ENCODE assay signal across 23 cellular contexts in genomic region chr19:15254547-15254946, GRCh38. TPM values are rescaled to one million over a fixed set of nuclear protein-coding genes. Genes with fewer than 3 reads are reported as not detected.
DNase-seq lines count a peak whose midpoint lies in the region; ATAC-seq, FAIRE-seq and TF ChIP-seq lines count a peak whose summit lies in the region.
"Had no signal": no experiment of that assay in that cellular context is flagged by ENCODE, and none has a peak within 500 bp of the region (broad histone marks: within the 10 kb centered on the region; RNA-seq: fewer than 3 reads in every experiment).

No MANE protein-coding gene starts in this region.

- H3K27me3 Mint-ChIP-seq in astrocyte (ENCODE audit: low read depth, unreplicated experiment) (no peaks in the 10 kb centered on the region), nephron progenitor cell (ENCODE audit: low read depth, poor library complexity) (no peaks in the 10 kb centered on the region)
- no peaks in the 10 kb centered on the region for H3K27me3 Mint-ChIP-seq in activated T-helper 1 cell treated with anti-CD3 and anti-CD28 coated beads, Interleukin-12 subunit alpha, Interleukin-12 subunit beta, Interleukin-2, Interleukin-4 antibody, amounts not matched to agents 30 ng/mL and 10 ng/mL and 1 ng/mL, durations not matched to agents 14 hours and 24 hours and 36 hours (ENCODE audit: insufficient read depth)
- H3K27me3 Mint-ChIP-seq: IgD-negative memory B cell had no signal

- H3K9me3 ChIP-seq in HepG2 (ENCODE audit: low read length): no peaks in the 10 kb centered on the region
- H3K9me3 ChIP-seq in right lobe of liver: no peaks in the 10 kb centered on the region
- no peaks in the 10 kb centered on the region for H3K9me3 ChIP-seq in astrocyte (ENCODE audit: insufficient read depth, low read depth, low read length)
- H3K9me3 ChIP-seq in tibial artery: no peaks in the 10 kb centered on the region
- H3K9me3 ChIP-seq in HAP-1: no peaks in the 10 kb centered on the region

- H3K4me1 Mint-ChIP-seq in astrocyte (ENCODE audit: low read depth, unreplicated experiment) (peaks cover 22% of the 10 kb centered on the region), nephron progenitor cell (peaks cover 72% of the 10 kb centered on the region)
- no peaks in the 10 kb centered on the region for H3K4me1 Mint-ChIP-seq in activated T-helper 1 cell treated with anti-CD3 and anti-CD28 coated beads, Interleukin-12 subunit alpha, Interleukin-12 subunit beta, Interleukin-2, Interleukin-4 antibody, amounts not matched to agents 30 ng/mL and 10 ng/mL and 1 ng/mL, durations not matched to agents 14 hours and 24 hours and 36 hours (ENCODE audit: low read depth)

- H3K9ac ChIP-seq in HepG2 (ENCODE audit: insufficient read depth, low read depth, low read length) (no peak overlapping the region), astrocyte (ENCODE audit: low read length) (no peak overlapping the region)
- H3K9ac ChIP-seq: KMS-11 had no signal

- H4K20me1 ChIP-seq in HepG2 (ENCODE audit: insufficient read depth, low read length): peaks cover 34% of the 10 kb centered on the region; the same call in 1 of the 2 replicates
- peaks cover 96% of the 10 kb centered on the region for H4K20me1 ChIP-seq in astrocyte (ENCODE audit: insufficient read depth, low read length)

- BruUV-seq in HepG2 (replicated peaks; lab: Mats Ljungman, UMichigan): no TSS peak

- FAIRE-seq in HepG2 (lab: Jason Lieb, UNC) (no peak), astrocyte (lab: Jason Lieb, UNC) (no peak)

- H3K36me3 Mint-ChIP-seq in astrocyte (ENCODE audit: low read depth, unreplicated experiment): peaks cover 16% of the 10 kb centered on the region
- peaks cover 67% of the 10 kb centered on the region for H3K36me3 Mint-ChIP-seq in nephron progenitor cell (ENCODE audit: low read depth)
- peaks cover 31% of the 10 kb centered on the region for H3K36me3 Mint-ChIP-seq in activated T-helper 1 cell treated with anti-CD3 and anti-CD28 coated beads, Interleukin-12 subunit alpha, Interleukin-12 subunit beta, Interleukin-2, Interleukin-4 antibody, amounts not matched to agents 30 ng/mL and 10 ng/mL and 1 ng/mL, durations not matched to agents 14 hours and 24 hours and 36 hours (ENCODE audit: low read depth)

- no peak for TF ChIP-seq POLR2A in HepG2 (IDR thresholded peaks at IDR 0.05; ENCODE audit: insufficient read depth in 1 of 2, low read depth in 2 of 2, low read length in 2 of 2)
- TF ChIP-seq POLR2A in right lobe of liver (IDR thresholded peaks at IDR 0.05): no peak

- CTCF ChIA-PET in HepG2 (lab: Yijun Ruan, JAX; ENCODE audit: low intra/inter-chr PET ratio, low total read pairs): no interaction called here

- TF ChIP-seq RAD21 in HepG2 (CRISPR knock-in tag; IDR thresholded peaks at IDR 0.05): no peak

- TF ChIP-seq CTCF in HepG2 (CRISPR knock-in tag; IDR thresholded peaks at IDR 0.05) (no peak), right lobe of liver (IDR thresholded peaks at IDR 0.05) (no peak), astrocyte (IDR thresholded peaks at IDR 0.05; ENCODE audit: insufficient read depth, low read depth, low read length) (no peak), nephron progenitor cell (IDR thresholded peaks at IDR 0.05) (no peak), tibial artery (IDR thresholded peaks at IDR 0.05) (no peak)

- H3K4me2 ChIP-seq in HepG2 (ENCODE audit: low read depth, low read length) (no peak overlapping the region), astrocyte (ENCODE audit: low read length) (no peak overlapping the region)
- H3K4me2 ChIP-seq: GM23338, KMS-11 had no signal

- POLR2A ChIA-PET in HepG2 (lab: Yijun Ruan, JAX): no interaction called here

- peaks cover 66 to 96% of the 10 kb centered on the region in 2 experiments for H3K36me3 ChIP-seq in HepG2 (replicated peaks in 1 of 2; ENCODE audit: control insufficient read depth in 1 of 2, insufficient read depth in 2 of 2, low read length in 2 of 2)
- H3K36me3 ChIP-seq in right lobe of liver: peaks cover 19 to 80% (median 48%) of the 10 kb centered on the region in 4 donors
- peaks cover 41% of the 10 kb centered on the region for H3K36me3 ChIP-seq in astrocyte (ENCODE audit: insufficient read depth, low read length)
- H3K36me3 ChIP-seq in tibial artery: peaks cover 60 to 74% (median 73%) of the 10 kb centered on the region in 3 donors
- peaks cover 97% of the 10 kb centered on the region for H3K36me3 ChIP-seq in HAP-1 (replicated peaks)

- no peak for DNase-seq in HepG2 (ENCODE audit: low spot score)
- no peak for DNase-seq in right lobe of liver
- no peak for DNase-seq in astrocyte (ENCODE audit: low read depth)
- no peak for DNase-seq in nephron progenitor cell
- DNase-seq in tibial artery: no peak
- no peak for DNase-seq in HAP-1 (ENCODE audit: low spot score in 2 of 2)
- no peak for DNase-seq in activated T-helper 1 cell treated with anti-CD3 and anti-CD28 coated beads, Interleukin-12 subunit alpha, Interleukin-12 subunit beta, Interleukin-2, Interleukin-4 antibody, amounts not matched to agents 30 ng/mL and 10 ng/mL and 1 ng/mL, durations not matched to agents 14 hours and 24 hours and 36 hours (ENCODE audit: low spot score)
- DNase-seq: Calu3, DND-41, H9, MM.1S, NCI-H1694, NCI-H2081, NCI-H2227 treated with DMSO at 0.1 percent for 48 hours, NCI-H526 treated with DMSO at 0.1 percent for 48 hours, RPMI8226, SHP77 had no signal

- whole genome bisulfite sequencing in HepG2 (ENCODE audit: low lambda C conversion rate): 96% methylated on average over 10 of the region's 10 CpGs
- 86% methylated on average over 6 of the region's 10 CpGs for WGBS in right lobe of liver (ENCODE audit: insufficient coverage, low coverage, low lambda C conversion rate, missing lambda C conversion rate)

- H2AFZ ChIP-seq in HepG2 (ENCODE audit: low read length): no peak overlapping the region
- H2AFZ ChIP-seq in astrocyte (ENCODE audit: low read depth, low read length): no peak overlapping the region
- H2AFZ ChIP-seq: GM23338 had no signal

- H3K4me3 ChIP-seq in HepG2 (replicated peaks in 1 of 3; ENCODE audit: insufficient read depth in 1 of 3, low read depth in 2 of 3, low read length in 3 of 3) (no peak overlapping the region), right lobe of liver (no peak overlapping the region), astrocyte (ENCODE audit: insufficient read depth, low read depth, low read length) (no peak overlapping the region), tibial artery (no peak overlapping the region), HAP-1 (no peak overlapping the region)
- H3K4me3 ChIP-seq: GM23338 had no signal

- ATAC-seq in HepG2 (no peak), right lobe of liver (no peak), GM21367 (IDR thresholded peaks at IDR 0.05; ENCODE audit: unreplicated experiment) (no peak)
- ATAC-seq: GM23338 had no signal

- H3K27ac ChIP-seq in HepG2 (ENCODE audit: extremely low read length, insufficient read depth, low read length) (no peak overlapping the region), right lobe of liver (no peak overlapping the region), astrocyte (ENCODE audit: low read depth, low read length) (no peak overlapping the region), tibial artery (peak overlapping the region; percentile 98)
- H3K27ac ChIP-seq: KMS-11 had no signal

- intact Hi-C loops in HepG2 (cut with micrococcal nuclease; ENCODE audit: unreplicated experiment) (no loop called here), right lobe of liver (cut with DNase I) (no loop called here), tibial artery (cut with DNase I; ENCODE audit: low total_unique reads) (loop anchor here (5.0 kb wide), 2 partner anchors 57 to 147 kb away; partner anchors contain the start of gene SYDE1)
- intact Hi-C loops in activated T-helper 1 cell treated with anti-CD3 and anti-CD28 coated beads, Interleukin-12 subunit alpha, Interleukin-12 subunit beta, Interleukin-2, Interleukin-4 antibody, amounts not matched to agents 30 ng/mL and 10 ng/mL and 1 ng/mL, durations not matched to agents 14 hours and 24 hours and 36 hours (cut with micrococcal nuclease): no loop called here

- H3K27ac Mint-ChIP-seq in astrocyte (ENCODE audit: unreplicated experiment) (peak overlapping the region; percentile 38), nephron progenitor cell (peak overlapping the region; percentile 51)
- H3K27ac Mint-ChIP-seq in activated T-helper 1 cell treated with anti-CD3 and anti-CD28 coated beads, Interleukin-12 subunit alpha, Interleukin-12 subunit beta, Interleukin-2, Interleukin-4 antibody, amounts not matched to agents 30 ng/mL and 10 ng/mL and 1 ng/mL, durations not matched to agents 14 hours and 24 hours and 36 hours: no peak overlapping the region
- H3K27ac Mint-ChIP-seq: GM23338 had no signal

- in situ Hi-C loops in HepG2 (cut with HindIII; ENCODE audit: extremely low pct_ligation_motif_present, low pct_unique_long_range_greater_than_20kb) (no loop called here), HAP-1 (cut with MboI; ENCODE audit: low sequenced_read_pairs) (no loop called here)

- H3K4me3 Mint-ChIP-seq in astrocyte (ENCODE audit: unreplicated experiment) (no peak overlapping the region), nephron progenitor cell (no peak overlapping the region)
- H3K4me3 Mint-ChIP-seq in activated T-helper 1 cell treated with anti-CD3 and anti-CD28 coated beads, Interleukin-12 subunit alpha, Interleukin-12 subunit beta, Interleukin-2, Interleukin-4 antibody, amounts not matched to agents 30 ng/mL and 10 ng/mL and 1 ng/mL, durations not matched to agents 14 hours and 24 hours and 36 hours: no peak overlapping the region
- H3K4me3 Mint-ChIP-seq: GM23338, H9 had no signal

- H3K9me3 Mint-ChIP-seq in astrocyte (ENCODE audit: unreplicated experiment) (no peaks in the 10 kb centered on the region), nephron progenitor cell (no peaks in the 10 kb centered on the region)
- H3K9me3 Mint-ChIP-seq in activated T-helper 1 cell treated with anti-CD3 and anti-CD28 coated beads, Interleukin-12 subunit alpha, Interleukin-12 subunit beta, Interleukin-2, Interleukin-4 antibody, amounts not matched to agents 30 ng/mL and 10 ng/mL and 1 ng/mL, durations not matched to agents 14 hours and 24 hours and 36 hours: no peaks in the 10 kb centered on the region
- H3K9me3 Mint-ChIP-seq: H9, IgD-negative memory B cell had no signal

- H3K27me3 ChIP-seq in HepG2 (ENCODE audit: control insufficient read depth in 1 of 2, insufficient read depth in 2 of 2, low read length in 2 of 2) (no peaks in the 10 kb centered on the region; a peak in 1 of 5 replicates), right lobe of liver (no peaks in the 10 kb centered on the region), astrocyte (ENCODE audit: insufficient read depth, low read length) (no peaks in the 10 kb centered on the region), tibial artery (no peaks in the 10 kb centered on the region), HAP-1 (ENCODE audit: low read depth) (no peaks in the 10 kb centered on the region)

- H3K4me1 ChIP-seq in HepG2 (ENCODE audit: insufficient read depth, low read length): peaks cover 15% of the 10 kb centered on the region
- H3K4me1 ChIP-seq in right lobe of liver: peaks cover 0 to 8% (median 3%) of the 10 kb centered on the region in 4 donors
- H3K4me1 ChIP-seq in astrocyte (ENCODE audit: insufficient read depth, low read length): peaks cover 38% of the 10 kb centered on the region
- peaks cover 11 to 49% (median 47%) of the 10 kb centered on the region in 4 donors for H3K4me1 ChIP-seq in tibial artery
- no peaks in the 10 kb centered on the region for H3K4me1 ChIP-seq in HAP-1

- H3K79me2 ChIP-seq in HepG2 (ENCODE audit: insufficient read depth, low read length): no peaks in the 10 kb centered on the region
- peaks cover 67% of the 10 kb centered on the region for H3K79me2 ChIP-seq in astrocyte (ENCODE audit: insufficient read depth, low read length)

- no peak for TF ChIP-seq EP300 in HepG2 (IDR thresholded peaks at IDR 0.05; ENCODE audit: low read depth in 2 of 2, low read length in 2 of 2)
- TF ChIP-seq EP300 in HepG2 (CRISPR knock-in tag; IDR thresholded peaks at IDR 0.05; ENCODE audit: borderline replicate concordance): no peak

RNA-seq across cellular contexts. Expression of gene EPHX3, which starts 22.3 kb away (rescaled TPM):
- 0.07 TPM in 1 of 2 replicates, not detected in the other for total RNA-seq in HepG2 (2016; rRNA removed; fragmentation: Illumina TruSeq; extraction: Trizol)
- total RNA-seq in HepG2 (2016; cell fraction: cytosol; rRNA removed; fragmentation: Illumina TruSeq; extraction: Trizol; ENCODE audit: low read depth): not detected in 2 replicates
- 0.06 TPM in 1 of 2 replicates, not detected in the other for total RNA-seq in HepG2 (2016; cell fraction: insoluble cytoplasmic fraction; rRNA removed; fragmentation: Illumina TruSeq; extraction: Trizol)
- total RNA-seq in HepG2 (2016; cell fraction: membrane; rRNA removed; fragmentation: Illumina TruSeq; extraction: Trizol): not detected in 2 replicates
- not detected in 2 replicates for total RNA-seq in HepG2 (2016; cell fraction: nucleus; rRNA removed; fragmentation: Illumina TruSeq; extraction: Trizol)
- polyA plus RNA-seq in HepG2 (2011; rRNA removed): 0.15 and 0.17 TPM in 2 replicates
- 0.04 and 0.05 TPM in 2 replicates for polyA plus RNA-seq in HepG2 (2011; cell fraction: cytosol; rRNA removed)
- polyA plus RNA-seq in HepG2 (2011; cell fraction: nucleus; rRNA removed): 0.78 and 0.82 TPM in 2 replicates
- 0.07 TPM in 1 of 2 replicates, not detected in the other for polyA plus RNA-seq in HepG2 (2012)
- not detected in 2 replicates for polyA plus RNA-seq in HepG2 (2016; cell fraction: cytosol; fragmentation: Illumina TruSeq; extraction: Trizol; ENCODE audit: low read depth)
- not detected in 2 replicates for polyA plus RNA-seq in HepG2 (2016; cell fraction: insoluble cytoplasmic fraction; fragmentation: Illumina TruSeq; extraction: Trizol; ENCODE audit: low read depth)
- 0.10 TPM in 1 of 2 replicates, not detected in the other for polyA plus RNA-seq in HepG2 (2016; cell fraction: membrane; fragmentation: Illumina TruSeq; extraction: Trizol; ENCODE audit: low read depth)
- not detected in 2 replicates for polyA plus RNA-seq in HepG2 (2016; cell fraction: nucleus; fragmentation: Illumina TruSeq; extraction: Trizol; ENCODE audit: insufficient read depth, low read depth)
- 0.76 and 0.96 TPM in 2 replicates for polyA minus RNA-seq in HepG2 (2011; rRNA and poly(A)+ RNA removed; ENCODE audit: low replicate concordance)
- polyA minus RNA-seq in HepG2 (2011; cell fraction: cytosol; rRNA and poly(A)+ RNA removed): not detected in 2 replicates
- polyA minus RNA-seq in HepG2 (2011; cell fraction: nucleus; rRNA and poly(A)+ RNA removed): 0.99 and 1.2 TPM in 2 replicates
- total RNA-seq in right lobe of liver: under 1 TPM in 3 of 6 experiments, not detected in 3; 0.20 to 0.25 (median 0.22) TPM
- total RNA-seq in astrocyte: 0.54 and 0.87 TPM in 2 replicates
- 0.20 TPM in 1 of 2 replicates, not detected in the other for total RNA-seq in activated T-helper 1 cell treated with anti-CD3 and anti-CD28 coated beads, Interleukin-12 subunit alpha, Interleukin-12 subunit beta, Interleukin-2, Interleukin-4 antibody, amounts not matched to agents 30 ng/mL and 10 ng/mL and 1 ng/mL, durations not matched to agents 14 hours and 24 hours and 36 hours
- total RNA-seq: A172, SK-MEL-5 had no signal
- polyA plus RNA-seq: IgD-negative memory B cell had no signal

RNA-seq across cellular contexts. Expression of gene NOTCH3, which starts 53.8 kb away (rescaled TPM):
- total RNA-seq in HepG2 (2016; rRNA removed; fragmentation: Illumina TruSeq; extraction: Trizol) (0.09 TPM in 1 of 2 replicates, not detected in the other), right lobe of liver (1 to 10 TPM; 1.7 to 6.7 (median 2.4) TPM), astrocyte (162 and 219 TPM in 2 replicates)
- under 0.01 TPM in 1 of 2 replicates, not detected in the other for total RNA-seq in HepG2 (2016; cell fraction: cytosol; rRNA removed; fragmentation: Illumina TruSeq; extraction: Trizol; ENCODE audit: low read depth)
- 0.09 TPM in 1 of 2 replicates, not detected in the other for total RNA-seq in HepG2 (2016; cell fraction: insoluble cytoplasmic fraction; rRNA removed; fragmentation: Illumina TruSeq; extraction: Trizol)
- total RNA-seq in HepG2 (2016; cell fraction: membrane; rRNA removed; fragmentation: Illumina TruSeq; extraction: Trizol): 0.03 TPM in 2 replicates
- total RNA-seq in HepG2 (2016; cell fraction: nucleus; rRNA removed; fragmentation: Illumina TruSeq; extraction: Trizol): 0.44 and 0.93 TPM in 2 replicates
- polyA plus RNA-seq in HepG2 (2011; rRNA removed): 0.28 and 0.43 TPM in 2 replicates
- 0.09 and 0.27 TPM in 2 replicates for polyA plus RNA-seq in HepG2 (2011; cell fraction: cytosol; rRNA removed)
- polyA plus RNA-seq in HepG2 (2011; cell fraction: nucleus; rRNA removed): 1.4 and 2.1 TPM in 2 replicates
- 0.20 and 0.63 TPM in 2 replicates for polyA plus RNA-seq in HepG2 (2012)
- 0.01 and 0.02 TPM in 2 replicates for polyA plus RNA-seq in HepG2 (2016; cell fraction: cytosol; fragmentation: Illumina TruSeq; extraction: Trizol; ENCODE audit: low read depth)
- polyA plus RNA-seq in HepG2 (2016; cell fraction: insoluble cytoplasmic fraction; fragmentation: Illumina TruSeq; extraction: Trizol; ENCODE audit: low read depth): 0.04 TPM in 1 of 2 replicates, not detected in the other
- polyA plus RNA-seq in HepG2 (2016; cell fraction: membrane; fragmentation: Illumina TruSeq; extraction: Trizol; ENCODE audit: low read depth): 0.01 and 0.05 TPM in 2 replicates
- 0.29 and 0.71 TPM in 2 replicates for polyA plus RNA-seq in HepG2 (2016; cell fraction: nucleus; fragmentation: Illumina TruSeq; extraction: Trizol; ENCODE audit: insufficient read depth, low read depth)
- 0.54 and 1.5 TPM in 2 replicates for polyA minus RNA-seq in HepG2 (2011; rRNA and poly(A)+ RNA removed; ENCODE audit: low replicate concordance)
- polyA minus RNA-seq in HepG2 (2011; cell fraction: cytosol; rRNA and poly(A)+ RNA removed): 0.70 and 0.79 TPM in 2 replicates
- polyA minus RNA-seq in HepG2 (2011; cell fraction: nucleus; rRNA and poly(A)+ RNA removed): 0.50 and 1.9 TPM in 2 replicates
- not detected in 2 replicates for total RNA-seq in activated T-helper 1 cell treated with anti-CD3 and anti-CD28 coated beads, Interleukin-12 subunit alpha, Interleukin-12 subunit beta, Interleukin-2, Interleukin-4 antibody, amounts not matched to agents 30 ng/mL and 10 ng/mL and 1 ng/mL, durations not matched to agents 14 hours and 24 hours and 36 hours
- polyA plus RNA-seq: IgD-negative memory B cell had no signal

Comparison
In these comparisons a context has a peak if more than half of its experiments do, and no peak if none do; other contexts are left out.
1. H3K27ac ChIP-seq: peak in tibial artery (2 of 2); none in HepG2 (single experiment), right lobe of liver (0 of 3) and astrocyte (single experiment).
2. RNA of gene NOTCH3, which starts 53.8 kb away (total RNA-seq): 162 to 219 TPM in astrocyte; 1.7 to 6.7 TPM in right lobe of liver, under 0.01 to 0.93 TPM in HepG2 and not detected in activated T-helper 1 cell treated with anti-CD3 and anti-CD28 coated beads, Interleukin-12 subunit alpha, Interleukin-12 subunit beta, Interleukin-2, Interleukin-4 antibody, amounts not matched to agents 30 ng/mL and 10 ng/mL and 1 ng/mL, durations not matched to agents 14 hours and 24 hours and 36 hours; every median in the first group is over 10 times any median in the second.